8 cellular contexts compared by ENCODE assay signal in the genomic region with DNA sequence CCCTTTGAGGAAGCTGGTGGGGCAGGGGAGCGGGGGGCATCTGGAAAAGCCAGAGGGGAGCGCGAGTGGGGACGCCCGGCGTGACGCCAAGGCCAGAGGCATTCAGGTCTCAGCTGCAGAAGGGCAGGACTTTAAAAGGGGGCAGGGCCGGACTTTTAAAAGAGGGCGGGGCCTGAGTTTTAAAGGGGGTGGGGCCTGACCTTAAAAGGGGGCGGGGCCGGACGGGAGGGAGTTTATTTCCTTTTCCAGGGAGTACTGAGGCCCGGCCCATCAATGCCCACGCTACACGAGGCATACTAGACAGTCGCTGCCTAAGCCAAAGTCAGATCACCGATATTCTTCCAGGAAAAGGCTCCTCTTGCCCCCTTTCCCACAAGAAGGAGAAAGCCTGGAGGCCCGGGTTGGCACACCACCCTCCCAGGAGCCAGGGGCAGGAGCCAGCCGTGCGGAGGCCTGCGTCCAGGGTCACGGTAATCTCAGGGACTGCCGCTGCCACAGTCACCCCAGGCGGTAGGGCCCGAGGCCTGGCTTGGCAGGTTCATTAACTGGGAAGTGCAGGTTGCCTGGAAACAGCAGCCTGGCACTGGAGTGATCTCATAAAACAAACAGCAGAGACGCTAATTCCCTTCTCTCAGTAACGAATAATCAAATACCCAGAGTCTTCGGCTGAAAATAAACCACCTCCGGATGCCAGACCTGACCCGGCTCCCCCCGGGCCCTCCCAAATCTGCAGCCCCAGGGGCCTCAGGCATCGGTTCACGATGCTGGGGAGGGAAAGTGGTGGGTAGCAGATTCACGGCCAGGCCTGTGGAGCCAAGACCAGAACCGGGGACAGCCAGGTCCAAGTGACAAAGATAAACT.
DNase-seq lines count a peak whose midpoint lies in the region; ATAC-seq and TF ChIP-seq lines count a peak whose summit lies in the region.

No MANE protein-coding gene starts in this region.

- TF ChIP-seq EP300 in neural cell (conservative IDR thresholded peaks at IDR 0.05; ENCODE audit: poor library complexity, severe bottlenecking) = no peak

- H3K9me3 ChIP-seq in OCI-LY7 (ENCODE audit: low read length) = no peaks in the 10 kb centered on the region
- H3K9me3 ChIP-seq in esophagus (ENCODE audit: control insufficient read depth in 2 of 2, insufficient read depth in 1 of 2, low read depth in 1 of 2, low read length in 1 of 2) = no peaks in the 10 kb centered on the region
- no peaks in the 10 kb centered on the region for H3K9me3 ChIP-seq in neural cell (ENCODE audit: low read length)

- peak overlapping the region; percentile 17 for H3K9ac ChIP-seq in neural cell (ENCODE audit: low read length)

- H3K4me1 ChIP-seq in OCI-LY7 (ENCODE audit: insufficient read depth, low read length, poor library complexity, severe bottlenecking) (no peaks in the 10 kb centered on the region), esophagus (ENCODE audit: control insufficient read depth in 2 of 2, insufficient read depth in 2 of 2, low read length in 1 of 2) (peaks cover 2 to 16% of the 10 kb centered on the region in 2 donors)

- ATAC-seq in HG02763 (IDR thresholded peaks at IDR 0.05; ENCODE audit: unreplicated experiment) (no peak), GM19324 (IDR thresholded peaks at IDR 0.05; ENCODE audit: low FRiP score, unreplicated experiment) (no peak)

- H3K27me3 ChIP-seq in esophagus (ENCODE audit: control insufficient read depth in 1 of 2, insufficient read depth in 2 of 2, low read length in 2 of 2) = no peaks in the 10 kb centered on the region
- H3K27me3 ChIP-seq in neural cell (ENCODE audit: insufficient read depth, low read depth, low read length) = no peaks in the 10 kb centered on the region

- H3K27ac ChIP-seq in OCI-LY7 (ENCODE audit: low read depth, low read length, poor library complexity, severe bottlenecking) = no peak overlapping the region
- peak overlapping the region; percentile 96 to 97 for H3K27ac ChIP-seq in esophagus (ENCODE audit: low read depth in 2 of 2, low read length in 1 of 2)
- peak overlapping the region; percentile 49 for H3K27ac ChIP-seq in neural cell (ENCODE audit: low read length)

- CTCF ChIA-PET in HEK293T (lab: Yijun Ruan, JAX) = no interaction called here
- CTCF ChIA-PET in OCI-LY7 (lab: Charles Lee; ENCODE audit: unreplicated experiment) = no interaction called here

- H3F3A ChIP-seq in neural cell (ENCODE audit: insufficient read depth, low read length, poor library complexity, severe bottlenecking) = no peaks in the 10 kb centered on the region

- no TSS peak for BruUV-seq in OCI-LY7 (replicated peaks; lab: Mats Ljungman, UMichigan)

- H4K20me1 ChIP-seq in OCI-LY7 (ENCODE audit: insufficient read depth, low read length) (no peaks in the 10 kb centered on the region), neural cell (ENCODE audit: insufficient read depth) (no peaks in the 10 kb centered on the region)

- POLR2A ChIA-PET in HEK293T (lab: Yijun Ruan, JAX) (no interaction called here), OCI-LY7 (lab: Charles Lee) (no interaction called here)

- no peak overlapping the region for H3K4me2 ChIP-seq in OCI-LY7 (ENCODE audit: low read length)
- no peak overlapping the region for H3K4me2 ChIP-seq in neural cell (ENCODE audit: low read length)

- TF ChIP-seq RAD21 in neural cell (conservative IDR thresholded peaks at IDR 0.05) = no peak

- H3K4me3 ChIP-seq in OCI-LY7 (ENCODE audit: low read depth, low read length, poor library complexity, severe bottlenecking) (no peak overlapping the region), esophagus (ENCODE audit: low read depth in 1 of 2, low read length in 2 of 2) (no peak overlapping the region), neural cell (ENCODE audit: low read length) (no peak overlapping the region)

- H3K79me2 ChIP-seq in OCI-LY7 (ENCODE audit: insufficient read depth, low read depth, low read length) (no peaks in the 10 kb centered on the region), neural cell (replicated peaks; ENCODE audit: insufficient read depth, low read length) (no peaks in the 10 kb centered on the region)

- H2AFZ ChIP-seq in OCI-LY7 (ENCODE audit: low read length) (no peak overlapping the region), neural cell (ENCODE audit: low read depth, low read length) (no peak overlapping the region)

- WGBS in esophagus, 2 donors = 28 to 35% methylated on average over 34 to 35 of the region's 35 CpGs

- H3K36me3 ChIP-seq in OCI-LY7 (ENCODE audit: insufficient read depth, low read length) (peaks cover 49% of the 10 kb centered on the region), esophagus (ENCODE audit: control insufficient read depth in 2 of 2, insufficient read depth in 2 of 2, low read length in 1 of 2) (peaks cover 7 to 28% of the 10 kb centered on the region in 2 donors), neural cell (ENCODE audit: insufficient read depth, low read length) (peaks cover 7% of the 10 kb centered on the region)

- intact Hi-C loops in OCI-LY7 (cut with micrococcal nuclease; ENCODE audit: unreplicated experiment) = no loop called here

- peak; percentile 79 for DNase-seq in HEK293T (ENCODE audit: extremely low spot score)
- peak; percentile 21 for DNase-seq in OCI-LY7 (ENCODE audit: low spot score)
- DNase-seq in GF-D8 (lab: John Stamatoyannopoulos, UW) = no peak
- no peak for DNase-seq in DMS114 treated with DMSO at 0.1 percent for 48 hours (lab: John Stamatoyannopoulos, UW; ENCODE audit: unreplicated experiment)

- TF ChIP-seq CTCF in OCI-LY7 (conservative IDR thresholded peaks at IDR 0.05; ENCODE audit: low read length) = no peak
- TF ChIP-seq CTCF in neural cell (IDR thresholded peaks at IDR 0.05; ENCODE audit: poor library complexity, severe bottlenecking) = no peak

- no peaks in the 10 kb centered on the region for H3K9me2 ChIP-seq in OCI-LY7 (ENCODE audit: insufficient read depth, low read length)
- no peaks in the 10 kb centered on the region for H3K9me2 ChIP-seq in neural cell (ENCODE audit: insufficient read depth, low read length)

TF ChIP-seq in HEK293T, 16 proteins besides CTCF, POLR2A, EP300 and RAD21:
- TF ChIP-seq LEF1 (IDR thresholded peaks at IDR 0.05; ENCODE audit: borderline replicate concordance) (0 out of 2 replicates have a peak, but pooled peaks have one; percentile 31), L3MBTL2 (conservative IDR thresholded peaks at IDR 0.05) (peak; percentile 57), ARNT (IDR thresholded peaks at IDR 0.05) (no peak), HDGF (IDR thresholded peaks at IDR 0.05; ENCODE audit: borderline replicate concordance) (0 out of 2 replicates have a peak, but pooled peaks have one; percentile 48), SUZ12 (IDR thresholded peaks at IDR 0.05) (no peak)
TF ChIP-seq in HEK293T: peak in this region for 3.

TF ChIP-seq in neural cell, 6 proteins besides CTCF, POLR2A, EP300 and RAD21:
- TF ChIP-seq EZH2 (IDR thresholded peaks at IDR 0.05; ENCODE audit: borderline replicate concordance, insufficient read depth, low read length, poor library complexity, severe bottlenecking) (no peak), SMC3 (conservative IDR thresholded peaks at IDR 0.05; ENCODE audit: poor library complexity) (no peak), REST (IDR thresholded peaks at IDR 0.05; ENCODE audit: borderline replicate concordance) (no peak)

Comparison
In these comparisons a context has a peak if more than half of its experiments do, and no peak if none do; other contexts are left out.
1. DNase-seq: peak in HEK293T (single experiment) and OCI-LY7 (single experiment); none in GF-D8 (single experiment) and DMS114 treated with DMSO at 0.1 percent for 48 hours (single experiment).